1 cellular context compared by ENCODE assay signal in genomic region chr16:30660424-30661251, GRCh38.
TF ChIP-seq lines count a peak whose summit lies in the region.

No MANE protein-coding gene starts in this region.

TF ChIP-seq in H1, 55 proteins besides CTCF, POLR2A, EP300 and RAD21:
- no peak for TF ChIP-seq CREB1 (IDR thresholded peaks at IDR 0.05)
- TF ChIP-seq CEBPB (IDR thresholded peaks at IDR 0.05; ENCODE audit: low read depth, low read length) = no peak
- TF ChIP-seq SUZ12 (IDR thresholded peaks at IDR 0.05; ENCODE audit: low read length) = 0 out of 2 replicates have a peak, but pooled peaks have one; percentile 4
- TF ChIP-seq CHD1 (IDR thresholded peaks at IDR 0.05; ENCODE audit: low read depth, low read length) = no peak
- TF ChIP-seq JUN (IDR thresholded peaks at IDR 0.05; ENCODE audit: low read depth, low read length) = no peak
- no peak for TF ChIP-seq SIX5 (IDR thresholded peaks at IDR 0.05; ENCODE audit: low read depth, low read length)
TF ChIP-seq in H1: peak in this region for 1.
